Comparison of ENCODE assay signal across 17 cellular contexts in genomic region chr11:66653123-66653522, GRCh38. TPM values are rescaled to one million over a fixed set of nuclear protein-coding genes. Genes with fewer than 3 reads are reported as not detected.
DNase-seq lines count a peak whose midpoint lies in the region; ATAC-seq and TF ChIP-seq lines count a peak whose summit lies in the region.
"Had no signal": no experiment of that assay in that cellular context is flagged by ENCODE, and none has a peak within 500 bp of the region (broad histone marks: within the 10 kb centered on the region; RNA-seq: fewer than 3 reads in every experiment).

No MANE protein-coding gene starts in this region.

- peaks cover 6% of the 10 kb centered on the region for H3F3A ChIP-seq in PC-3 (ENCODE audit: low read length, unreplicated experiment)

- no peak for TF ChIP-seq CTCF in PC-3 (conservative IDR thresholded peaks at IDR 0.05; ENCODE audit: low read depth, low read length)

- ATAC-seq in PC-3 (peak; percentile 34; the same call in 1 of the 2 replicates), HG02973 (IDR thresholded peaks at IDR 0.05; ENCODE audit: unreplicated experiment) (no peak)
- ATAC-seq in central memory CD8-positive, alpha-beta T cell (replicated peaks; ENCODE audit: extremely low read depth, poor library complexity, severe bottlenecking) = no peak
- ATAC-seq: left lung, right cardiac atrium had no signal

- CTCF ChIA-PET in activated naive CD4-positive, alpha-beta T cell treated with anti-CD3 and anti-CD28 coated beads for 36 hours (lab: Charles Lee) = interaction anchor here (0.7 to 1.8 kb wide), 2 partner anchors 9 to 37 kb away, joined by 3 to 6 read pairs; no protein-coding TSS in a partner anchor
- CTCF ChIA-PET in PC-3 (lab: Charles Lee) = no interaction called here

- BruUV-seq in PC-3 (replicated peaks; lab: Mats Ljungman, UMichigan) = no TSS peak

- H3K27me3 ChIP-seq in PC-3 (ENCODE audit: low read length) = no peaks in the 10 kb centered on the region
- H3K27me3 ChIP-seq: left lung, vagina had no signal

- H3K9ac ChIP-seq in PC-3 (ENCODE audit: low read length) = no peak overlapping the region

- POLR2A ChIA-PET in PC-3 (lab: Charles Lee; ENCODE audit: unreplicated experiment) = no interaction called here

- peaks cover 72% of the 10 kb centered on the region for H3K79me2 ChIP-seq in PC-3 (ENCODE audit: low read length)

- H3K9me2 ChIP-seq in PC-3 (replicated peaks; ENCODE audit: low read length) = no peaks in the 10 kb centered on the region

- peak overlapping the region; percentile 74 for H3K27ac Mint-ChIP-seq in activated naive CD4-positive, alpha-beta T cell treated with anti-CD3 and anti-CD28 coated beads for 36 hours
- peak overlapping the region; percentile 51 for H3K27ac Mint-ChIP-seq in central memory CD8-positive, alpha-beta T cell (ENCODE audit: low read depth)
- H3K27ac Mint-ChIP-seq: activated CD4-positive, alpha-beta T cell treated with anti-CD3 and anti-CD28 coated beads, Interleukin-2, amount 10 ng/mL, durations not matched to agents 24 days and 14 days had no signal

- H3K36me3 ChIP-seq in PC-3 (ENCODE audit: low read depth, low read length) = peaks cover 40% of the 10 kb centered on the region

- H3K9me3 Mint-ChIP-seq in activated naive CD4-positive, alpha-beta T cell treated with anti-CD3 and anti-CD28 coated beads for 36 hours = no peaks in the 10 kb centered on the region
- H3K9me3 Mint-ChIP-seq in central memory CD8-positive, alpha-beta T cell = no peaks in the 10 kb centered on the region
- H3K9me3 Mint-ChIP-seq: activated CD4-positive, alpha-beta T cell treated with anti-CD3 and anti-CD28 coated beads, Interleukin-2, amount 10 ng/mL, durations not matched to agents 24 days and 14 days; activated T-helper 1 cell treated with anti-CD3 and anti-CD28 coated beads, Interleukin-12 subunit alpha, Interleukin-12 subunit beta, Interleukin-2, Interleukin-4 antibody, amounts not matched to agents 30 ng/mL and 10 ng/mL and 1 ng/mL, durations not matched to agents 14 hours and 24 hours and 36 hours had no signal

- H3K4me2 ChIP-seq in PC-3 (ENCODE audit: low read length) = no peak overlapping the region

- no peak for DNase-seq in activated naive CD4-positive, alpha-beta T cell treated with anti-CD3 and anti-CD28 coated beads for 36 hours
- no peak for DNase-seq in activated naive CD4-positive, alpha-beta T cell treated with Interleukin-2 at 50 U/mL for 16 hours
- DNase-seq in PC-3 (no peak), H4 (ENCODE audit: low spot score) (no peak), NCI-H146 treated with DMSO at 0.1 percent for 48 hours (lab: John Stamatoyannopoulos, UW; ENCODE audit: unreplicated experiment) (no peak)
- DNase-seq in central memory CD8-positive, alpha-beta T cell (ENCODE audit: low spot score in 2 of 2) = no peak
- peak; percentile 26 for DNase-seq in stimulated activated CD8-positive, alpha-beta memory T cell treated with anti-CD3 and anti-CD28 coated beads, Interleukin-4, amount 100 ng/mL, for 48 hours
- DNase-seq: activated CD4-positive, alpha-beta T cell treated with anti-CD3 and anti-CD28 coated beads, Interleukin-2, amount 10 ng/mL, durations not matched to agents 24 days and 14 days; left lung; MM.1S; NCI-H187; NCI-H510A; T1000 had no signal

- peaks cover 31% of the 10 kb centered on the region for H4K20me1 ChIP-seq in PC-3 (ENCODE audit: low read length)

- H3K4me1 Mint-ChIP-seq in activated naive CD4-positive, alpha-beta T cell treated with anti-CD3 and anti-CD28 coated beads for 36 hours (ENCODE audit: low read depth) = peaks cover 39% of the 10 kb centered on the region
- H3K4me1 Mint-ChIP-seq in central memory CD8-positive, alpha-beta T cell = peaks cover 24% of the 10 kb centered on the region

- no peak overlapping the region for H3K27ac ChIP-seq in PC-3 (ENCODE audit: low read length)
- H3K27ac ChIP-seq: left lung, vagina had no signal

- no peaks in the 10 kb centered on the region for H3K27me3 Mint-ChIP-seq in activated naive CD4-positive, alpha-beta T cell treated with anti-CD3 and anti-CD28 coated beads for 36 hours (ENCODE audit: low read depth)
- H3K27me3 Mint-ChIP-seq in central memory CD8-positive, alpha-beta T cell = no peaks in the 10 kb centered on the region
- H3K27me3 Mint-ChIP-seq: activated CD4-positive, alpha-beta T cell treated with anti-CD3 and anti-CD28 coated beads, Interleukin-2, amount 10 ng/mL, durations not matched to agents 24 days and 14 days had no signal

- H3K4me3 ChIP-seq in PC-3 (ENCODE audit: low read length) = no peak overlapping the region
- H3K4me3 ChIP-seq: left lung, vagina had no signal

- no peak overlapping the region for H2AFZ ChIP-seq in PC-3 (ENCODE audit: low read length)

- H3K4me1 ChIP-seq in PC-3 (ENCODE audit: insufficient read depth, low read length) = no peaks in the 10 kb centered on the region
- H3K4me1 ChIP-seq: left lung, vagina had no signal

- peaks cover 41% of the 10 kb centered on the region for H3K36me3 Mint-ChIP-seq in activated naive CD4-positive, alpha-beta T cell treated with anti-CD3 and anti-CD28 coated beads for 36 hours (ENCODE audit: low read depth)
- peaks cover 72% of the 10 kb centered on the region for H3K36me3 Mint-ChIP-seq in central memory CD8-positive, alpha-beta T cell (ENCODE audit: insufficient read depth)

- H3K9me3 ChIP-seq in PC-3 (ENCODE audit: low read length) = no peaks in the 10 kb centered on the region
- H3K9me3 ChIP-seq: left lung, vagina had no signal

- H3K4me3 Mint-ChIP-seq in activated naive CD4-positive, alpha-beta T cell treated with anti-CD3 and anti-CD28 coated beads for 36 hours = no peak overlapping the region
- H3K4me3 Mint-ChIP-seq in central memory CD8-positive, alpha-beta T cell = no peak overlapping the region
- H3K4me3 Mint-ChIP-seq: activated CD4-positive, alpha-beta T cell treated with anti-CD3 and anti-CD28 coated beads, Interleukin-2, amount 10 ng/mL, durations not matched to agents 24 days and 14 days; activated T-helper 1 cell treated with anti-CD3 and anti-CD28 coated beads, Interleukin-12 subunit alpha, Interleukin-12 subunit beta, Interleukin-2, Interleukin-4 antibody, amounts not matched to agents 30 ng/mL and 10 ng/mL and 1 ng/mL, durations not matched to agents 14 hours and 24 hours and 36 hours had no signal

- intact Hi-C loops in activated naive CD4-positive, alpha-beta T cell treated with anti-CD3 and anti-CD28 coated beads for 36 hours (cut with micrococcal nuclease) = no loop called here
- intact Hi-C loops in PC-3 (cut with micrococcal nuclease) = no loop called here

RNA-seq across cellular contexts. Expression of gene RBM4, which starts 14.6 kb away (rescaled TPM):
- total RNA-seq in activated naive CD4-positive, alpha-beta T cell treated with anti-CD3 and anti-CD28 coated beads for 36 hours = 10 to 100 TPM; 85.9 to 98.1 TPM
- total RNA-seq in PC-3 (2014; rRNA removed) = 152 and 164 TPM in 2 replicates
- 159 and 164 TPM in 2 replicates for total RNA-seq in H4 (2014; rRNA removed; shearing (Covaris generic))

RNA-seq across cellular contexts. Expression of gene RBM4B, which starts 24.6 kb away (rescaled TPM):
- 10 to 100 TPM; 10.9 to 11.7 TPM for total RNA-seq in activated naive CD4-positive, alpha-beta T cell treated with anti-CD3 and anti-CD28 coated beads for 36 hours
- total RNA-seq in PC-3 (2014; rRNA removed) = 31.4 and 40.2 TPM in 2 replicates
- 31.2 and 46.5 TPM in 2 replicates for total RNA-seq in H4 (2014; rRNA removed; shearing (Covaris generic))

RNA-seq across cellular contexts. Expression of gene RBM14, which starts 36.7 kb away (rescaled TPM):
- total RNA-seq in activated naive CD4-positive, alpha-beta T cell treated with anti-CD3 and anti-CD28 coated beads for 36 hours = 100 to 1,000 TPM; 160 to 173 TPM
- total RNA-seq in PC-3 (2014; rRNA removed) = 79.3 and 119 TPM in 2 replicates
- 27.5 and 34.3 TPM in 2 replicates for total RNA-seq in H4 (2014; rRNA removed; shearing (Covaris generic))
